ENCODE assay signal across 16 cellular contexts in genomic region chr14:55539975-55540374, GRCh38. TPM values are rescaled to one million over a fixed set of nuclear protein-coding genes. Genes with fewer than 3 reads are reported as not detected.
A peak's percentile ranks its signal among the peaks of the same experiment; 100 is the strongest.
DNase-seq lines count a peak whose midpoint lies in the region; ATAC-seq and TF ChIP-seq lines count a peak whose summit lies in the region.
"Had no signal": no experiment of that assay in that cellular context is flagged by ENCODE, and none has a peak within 500 bp of the region (broad histone marks: within the 10 kb centered on the region; RNA-seq: fewer than 3 reads in every experiment).

No MANE protein-coding gene starts in this region.

- no peaks in the 10 kb centered on the region for H3K9me2 ChIP-seq in SK-N-SH

- no peaks in the 10 kb centered on the region for H4K20me1 ChIP-seq in SK-N-SH (ENCODE audit: insufficient read depth)
- H4K20me1 ChIP-seq: BLaER1 treated with 17β-estradiol and CSF1 and Interleukin-3, amounts not matched to agents 10 nM and 100 nM had no signal

- TF ChIP-seq CTCF in BE2C (IDR thresholded peaks at IDR 0.05; ENCODE audit: low read depth, low read length) (no peak), Panc1 (IDR thresholded peaks at IDR 0.05) (no peak), SK-N-SH (IDR thresholded peaks at IDR 0.05) (no peak), gastrocnemius medialis (IDR thresholded peaks at IDR 0.05 in 4 of 5, conservative IDR thresholded peaks at IDR 0.05 in 1 of 5) (no peak)

- ATAC-seq in Panc1, result no peak
- no peak for ATAC-seq in gastrocnemius medialis

- H3K9me3 ChIP-seq in BE2C (no peaks in the 10 kb centered on the region), Panc1 (ENCODE audit: control insufficient read depth, insufficient read depth, low read depth, low read length) (peaks cover 6% of the 10 kb centered on the region; the same call in 1 of the 2 replicates), SK-N-SH (no peaks in the 10 kb centered on the region), gastrocnemius medialis (peaks cover 0 to 3% (median 0%) of the 10 kb centered on the region in 3 donors)
- H3K9me3 ChIP-seq: HAP-1 had no signal

- TF ChIP-seq POLR2A in gastrocnemius medialis (IDR thresholded peaks at IDR 0.05), result no peak

- H3K9ac ChIP-seq in SK-N-SH, result no peak overlapping the region
- H3K9ac ChIP-seq: BLaER1 treated with 17β-estradiol and CSF1 and Interleukin-3, amounts not matched to agents 10 nM and 100 nM had no signal

- peaks cover 8% of the 10 kb centered on the region for H3F3A ChIP-seq in SK-N-SH (replicated peaks; ENCODE audit: insufficient read depth)

- in situ Hi-C loops in Panc1 (cut with HindIII; ENCODE audit: low pct_unique_long_range_greater_than_20kb, low sequenced_read_pairs) (no loop called here), gastrocnemius medialis (cut with MboI; ENCODE audit: low sequenced_read_pairs in 4 of 4) (no loop called here)

- H3K27me3 ChIP-seq in BE2C (no peaks in the 10 kb centered on the region), Panc1 (ENCODE audit: control insufficient read depth, insufficient read depth, low read length) (no peaks in the 10 kb centered on the region), SK-N-SH (ENCODE audit: insufficient read depth) (no peaks in the 10 kb centered on the region), gastrocnemius medialis (no peaks in the 10 kb centered on the region)
- H3K27me3 ChIP-seq: BLaER1 treated with 17β-estradiol and CSF1 and Interleukin-3, amounts not matched to agents 10 nM and 100 nM had no signal

- no peaks in the 10 kb centered on the region for H3K79me2 ChIP-seq in SK-N-SH (ENCODE audit: insufficient read depth)

- peak; percentile 45 for DNase-seq in BE2C
- no peak for DNase-seq in Panc1 (ENCODE audit: low read depth, low spot score)
- peak; percentile 53 for DNase-seq in SK-N-SH
- DNase-seq in NCI-H2081 treated with DMSO at 0.1 percent for 48 hours (lab: John Stamatoyannopoulos, UW), result no peak
- no peak for DNase-seq in gastrocnemius medialis
- DNase-seq in NK-92 treated with Interleukin-12 subunit alpha and Interleukin-12 subunit beta, amount 100 ng/mL, for 24 hours (lab: John Stamatoyannopoulos, UW), result no peak
- DNase-seq: CD4-positive, alpha-beta T cell; CD8-positive, alpha-beta memory T cell; DMS53; DMS79 treated with DMSO at 0.1 percent for 48 hours; GF-D8; GOT3; HFFc6 had no signal

- H3K36me3 ChIP-seq in BE2C (no peaks in the 10 kb centered on the region), Panc1 (ENCODE audit: control insufficient read depth, insufficient read depth, low read length) (no peaks in the 10 kb centered on the region), SK-N-SH (replicated peaks in 1 of 2; ENCODE audit: control insufficient read depth in 1 of 2, insufficient read depth in 2 of 2, low read length in 1 of 2) (no peaks in the 10 kb centered on the region), gastrocnemius medialis (no peaks in the 10 kb centered on the region)
- H3K36me3 ChIP-seq: BLaER1 treated with 17β-estradiol and CSF1 and Interleukin-3, amounts not matched to agents 10 nM and 100 nM; HAP-1 had no signal

- H3K27ac ChIP-seq in Panc1 (ENCODE audit: low read length) (peak overlapping the region; percentile 89), SK-N-SH (ENCODE audit: low read depth in 2 of 2, low read length in 1 of 2) (peak overlapping the region in 1 of 2 experiments; percentile 67; a peak in 2 of 4 replicates), gastrocnemius medialis (no peak overlapping the region)
- H3K27ac ChIP-seq: 22Rv1; BLaER1 treated with 17β-estradiol and CSF1 and Interleukin-3, amounts not matched to agents 10 nM and 100 nM had no signal

- POLR2A ChIA-PET in Panc1 (lab: Charles Lee) (no interaction called here), SK-N-SH (lab: Yijun Ruan, JAX) (no interaction called here)

- peak in 1 of 2 experiments; percentile 81; a peak in 2 of 4 replicates for TF ChIP-seq EP300 in SK-N-SH (IDR thresholded peaks at IDR 0.05; ENCODE audit: borderline replicate concordance in 1 of 2, low read depth in 1 of 2, low read length in 1 of 2)

- no peak overlapping the region for H3K4me3 ChIP-seq in BE2C (ENCODE audit: low read depth, low read length)
- no peak overlapping the region for H3K4me3 ChIP-seq in Panc1 (ENCODE audit: low read depth in 2 of 2, low read length in 2 of 2)
- H3K4me3 ChIP-seq in SK-N-SH (ENCODE audit: low read depth in 2 of 2, low read length in 1 of 2), result no peak overlapping the region
- no peak overlapping the region for H3K4me3 ChIP-seq in gastrocnemius medialis
- H3K4me3 ChIP-seq: BLaER1 treated with 17β-estradiol and CSF1 and Interleukin-3, amounts not matched to agents 10 nM and 100 nM; HAP-1 had no signal

- 62% methylated on average over 2 of the region's 2 CpGs for WGBS in SK-N-SH (ENCODE audit: low lambda C conversion rate)

- H3K4me2 ChIP-seq in SK-N-SH, result no peak overlapping the region
- H3K4me2 ChIP-seq: BLaER1 treated with 17β-estradiol and CSF1 and Interleukin-3, amounts not matched to agents 10 nM and 100 nM had no signal

- peak; percentile 29; the same call in 1 of the 2 replicates for TF ChIP-seq RAD21 in SK-N-SH (IDR thresholded peaks at IDR 0.05; ENCODE audit: low read length)

- intact Hi-C loops in Panc1 (cut with micrococcal nuclease; ENCODE audit: unreplicated experiment) (no loop called here), gastrocnemius medialis (cut with DNase I; ENCODE audit: low total_unique reads) (no loop called here)

- H2AFZ ChIP-seq in SK-N-SH (ENCODE audit: low read depth), result no peak overlapping the region

- BruUV-seq in Panc1 (replicated peaks; lab: Mats Ljungman, UMichigan), result no TSS peak

- CTCF ChIA-PET in Panc1 (lab: Charles Lee) (no interaction called here), SK-N-SH (lab: Yijun Ruan, JAX) (interaction anchor here (1.2 kb wide), 1 partner anchor 94 kb away, joined by 3 read pairs; no protein-coding TSS in a partner anchor)

- H3K4me1 ChIP-seq in BE2C (peaks cover 17% of the 10 kb centered on the region), Panc1 (ENCODE audit: control insufficient read depth, insufficient read depth, low read length) (peaks cover 24% of the 10 kb centered on the region), SK-N-SH (ENCODE audit: control insufficient read depth in 1 of 2, insufficient read depth in 2 of 2, low read depth in 1 of 2, low read length in 1 of 2) (peaks cover 8 to 21% of the 10 kb centered on the region in 2 experiments), gastrocnemius medialis (no peaks in the 10 kb centered on the region)
- H3K4me1 ChIP-seq: BLaER1 treated with 17β-estradiol and CSF1 and Interleukin-3, amounts not matched to agents 10 nM and 100 nM had no signal

TF ChIP-seq in SK-N-SH, 30 proteins besides CTCF, POLR2A, EP300 and RAD21 (continues in another document):
- TF ChIP-seq MXI1 (IDR thresholded peaks at IDR 0.05; ENCODE audit: low read depth, low read length), result peak; percentile 44; the same call in 1 of the 2 replicates
- peak; percentile 87 for TF ChIP-seq GATA2 (CRISPR knock-in tag; IDR thresholded peaks at IDR 0.05)
- TF ChIP-seq CHD2 (IDR thresholded peaks at IDR 0.05; ENCODE audit: low read length, partially characterized antibody), result peak; percentile 21
- TF ChIP-seq MAX (IDR thresholded peaks at IDR 0.05; ENCODE audit: low read depth), result no peak
- peak; percentile 66 for TF ChIP-seq RCOR1 (IDR thresholded peaks at IDR 0.05; ENCODE audit: low read length)
- no peak for TF ChIP-seq ELF1 (IDR thresholded peaks at IDR 0.05)
- no peak for TF ChIP-seq MEF2A (IDR thresholded peaks at IDR 0.05; ENCODE audit: borderline replicate concordance, low read depth)
- TF ChIP-seq FOXJ3 (CRISPR knock-in tag; IDR thresholded peaks at IDR 0.05), result peak; percentile 66; the same call in 1 of the 2 replicates
- TF ChIP-seq ZBTB33 (IDR thresholded peaks at IDR 0.05; ENCODE audit: borderline replicate concordance, low read depth), result no peak

RNA-seq across cellular contexts. Expression of gene KTN1, which starts 40.0 kb away (rescaled TPM):
- 94.3 TPM for polyA plus RNA-seq in BE2C (2012; ENCODE audit: insufficient read depth, insufficient read length, low read depth)
- 310 TPM for total RNA-seq in Panc1 (2021; ENCODE audit: unreplicated experiment)
- 139 TPM for polyA plus RNA-seq in Panc1 (2012; ENCODE audit: insufficient read length)
- polyA plus RNA-seq in SK-N-SH (2012; rRNA removed), result 39.5 and 46.1 TPM in 2 replicates
- 62.4 and 89.8 TPM in 2 replicates for polyA plus RNA-seq in SK-N-SH (2012; cell fraction: cytosol; rRNA removed)
- 18.5 and 45.8 TPM in 2 replicates for polyA plus RNA-seq in SK-N-SH (2012; cell fraction: nucleus; rRNA removed)
- total RNA-seq in gastrocnemius medialis, result 100 to 1,000 TPM; 256 to 373 (median 327) TPM

Comparison
In these comparisons a context has a peak if more than half of its experiments do, and no peak if none do; other contexts are left out.
1. DNase-seq: peak in BE2C (single experiment) and SK-N-SH (single experiment); none in Panc1 (single experiment), NCI-H2081 treated with DMSO at 0.1 percent for 48 hours (single experiment), gastrocnemius medialis (0 of 2) and NK-92 treated with Interleukin-12 subunit alpha and Interleukin-12 subunit beta, amount 100 ng/mL, for 24 hours (single experiment).